In the genomic region with DNA sequence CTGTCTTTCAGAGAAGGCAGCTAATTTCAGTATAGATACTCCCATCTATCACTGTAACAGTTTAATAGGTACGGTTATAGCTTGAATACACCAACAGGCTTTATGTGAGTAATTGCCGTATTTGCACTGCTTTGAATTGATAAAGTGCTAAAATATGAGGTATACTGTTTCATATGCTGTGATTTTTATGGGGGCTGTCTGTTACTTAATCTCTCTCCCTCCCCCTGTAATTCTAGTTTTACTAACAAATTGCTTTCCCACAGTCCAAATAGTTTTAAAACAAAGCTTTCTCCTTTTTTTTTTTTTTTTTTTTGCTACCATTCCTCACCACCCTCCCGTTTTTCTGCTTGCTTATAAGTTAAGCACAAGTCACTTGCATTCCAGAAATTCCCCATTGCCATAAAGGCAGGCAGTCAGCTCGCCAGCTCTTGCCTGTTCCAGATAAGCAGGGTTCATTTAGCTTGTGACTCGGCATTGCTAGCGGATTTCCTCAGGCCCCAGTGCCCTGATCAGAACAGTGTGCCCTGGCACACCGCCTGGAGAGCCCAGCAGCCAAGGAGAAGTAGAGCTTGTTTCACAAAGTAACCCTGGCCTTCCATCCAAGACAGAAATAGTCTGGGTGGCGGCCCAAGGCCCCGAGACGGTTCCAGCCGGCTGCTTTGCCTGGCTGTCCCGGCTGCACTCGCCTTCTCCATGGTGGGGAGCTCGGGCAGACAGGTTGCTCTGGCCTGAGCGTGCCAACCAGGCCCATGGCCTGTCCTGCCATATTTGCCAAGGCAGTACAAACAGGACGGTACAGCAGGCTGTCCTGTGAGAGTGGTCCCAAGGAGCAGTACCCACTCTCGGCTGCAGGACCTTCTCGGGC, we compare ENCODE assay signal across 8 cellular contexts. TPM values are rescaled to one million over a fixed set of nuclear protein-coding genes. Genes with fewer than 3 reads are reported as not detected.
DNase-seq lines count a peak whose midpoint lies in the region; ATAC-seq and TF ChIP-seq lines count a peak whose summit lies in the region.

No MANE protein-coding gene starts in this region.

- no peaks in the 10 kb centered on the region for H3K27me3 ChIP-seq in WERI-Rb-1 (ENCODE audit: insufficient read depth, low read depth, severe bottlenecking)

- H3K36me3 Mint-ChIP-seq in Calu3 (ENCODE audit: insufficient read depth, unreplicated experiment), result peaks cover 19% of the 10 kb centered on the region

- no peaks in the 10 kb centered on the region for H3K27me3 Mint-ChIP-seq in Calu3 (ENCODE audit: unreplicated experiment)

- no TSS peak for BruUV-seq in Calu3 (replicated peaks; lab: Mats Ljungman, UMichigan)

- peaks cover 33% of the 10 kb centered on the region for H3K4me1 Mint-ChIP-seq in Calu3 (ENCODE audit: low read depth, unreplicated experiment)

- DNase-seq in Calu3 (peak; percentile 73), SW480 (ENCODE audit: low spot score) (peak; percentile 59), fibroblast of peridontal ligament (ENCODE audit: extremely low read depth) (peak; percentile 99), myocyte (ENCODE audit: low read depth) (peak; percentile 91), SHP77 (lab: John Stamatoyannopoulos, UW) (no peak), T-helper 9 cell (no peak), WERI-Rb-1 (no peak)

- H3K36me3 ChIP-seq in WERI-Rb-1, result peaks cover 9% of the 10 kb centered on the region; the same call in 1 of the 2 replicates

- ATAC-seq in HG03097 (IDR thresholded peaks at IDR 0.05; ENCODE audit: low FRiP score, unreplicated experiment), result no peak

- no peaks in the 10 kb centered on the region for H3K9me3 ChIP-seq in WERI-Rb-1 (ENCODE audit: severe bottlenecking)

- no peaks in the 10 kb centered on the region for H3K9me3 Mint-ChIP-seq in Calu3 (ENCODE audit: low read depth, unreplicated experiment)

- no peak overlapping the region for H3K27ac ChIP-seq in WERI-Rb-1

- TF ChIP-seq CTCF in Calu3 (IDR thresholded peaks at IDR 0.05; ENCODE audit: unreplicated experiment), result no peak
- TF ChIP-seq CTCF in WERI-Rb-1 (IDR thresholded peaks at IDR 0.05; ENCODE audit: low read depth, low read length), result no peak

- CTCF ChIA-PET in Calu3 (lab: Charles Lee), result interaction anchor here (0.5 to 1.2 kb wide), 12 partner anchors 15 to 315 kb away, joined by 3 to 7 read pairs (median 4); partner anchors contain the start of gene DACT3

- H3K4me3 Mint-ChIP-seq in Calu3 (ENCODE audit: low read depth, unreplicated experiment), result peak overlapping the region; percentile 4

- H3K4me3 ChIP-seq in WERI-Rb-1 (ENCODE audit: low read depth, low read length), result no peak overlapping the region

- intact Hi-C loops in Calu3 (cut with micrococcal nuclease; ENCODE audit: unreplicated experiment), result loop anchor here (5.0 kb wide), 2 partner anchors 49 to 114 kb away; partner anchors contain the start of gene ARHGAP35

- peak overlapping the region; percentile 21 for H3K27ac Mint-ChIP-seq in Calu3 (ENCODE audit: unreplicated experiment)

RNA-seq across cellular contexts. Expression of gene NPAS1, which starts 43.5 kb away (rescaled TPM):
- total RNA-seq in Calu3 (2022) (1.2 and 2.9 TPM in 2 replicates), myocyte (1.7 and 2.0 TPM in 2 replicates)
- 20.6 TPM for polyA plus RNA-seq in myocyte (2012)

Comparison
In these comparisons a context has a peak if more than half of its experiments do, and no peak if none do; other contexts are left out.
1. DNase-seq: peak in Calu3 (single experiment), SW480 (single experiment), fibroblast of peridontal ligament (single experiment) and myocyte (single experiment); none in SHP77 (0 of 2), T-helper 9 cell (single experiment) and WERI-Rb-1 (single experiment).